ENCODE assay signal across 8 cellular contexts in genomic region chr16:87858151-87858993, GRCh38. TPM values are rescaled to one million over a fixed set of nuclear protein-coding genes. Genes with fewer than 3 reads are reported as not detected.
DNase-seq lines count a peak whose midpoint lies in the region; ATAC-seq and TF ChIP-seq lines count a peak whose summit lies in the region.
"Not testable (repeated sequence)": the region's sequence is repeated elsewhere in the genome, so short reads cannot be mapped to it uniquely, and the experiment has no call there.

No MANE protein-coding gene starts in this region.

- peaks cover 75% of the 10 kb centered on the region for H3K36me3 Mint-ChIP-seq in activated CD4-positive, alpha-beta T cell treated with anti-CD3 and anti-CD28 coated beads for 36 hours (ENCODE audit: low read depth)
- H3K36me3 Mint-ChIP-seq in activated naive CD8-positive, alpha-beta T cell treated with anti-CD3 and anti-CD28 coated beads, Interleukin-2, amount 10 ng/mL, durations not matched to agents 7 days and 5 days = peaks cover 14% of the 10 kb centered on the region

- intact Hi-C loops in Panc1 (cut with micrococcal nuclease; ENCODE audit: unreplicated experiment); activated CD4-positive, alpha-beta T cell treated with anti-CD3 and anti-CD28 coated beads for 36 hours (cut with DNase I, micrococcal nuclease); esophagus squamous epithelium (cut with DNase I); left lung (cut with DNase I); transverse colon (cut with DNase I; ENCODE audit: low total_unique reads): not testable (repeated sequence)

- WGBS in esophagus squamous epithelium, 2 donors = 27 to 57% methylated on average over 7 to 12 of the region's 27 CpGs
- 79% methylated on average over 26 of the region's 27 CpGs; no CpG with 5 or more reads in 1 of the 2 donors for WGBS in transverse colon (ENCODE audit: low coverage in 1 of 2), 2 donors

- H3K9me3 Mint-ChIP-seq in activated CD4-positive, alpha-beta T cell treated with anti-CD3 and anti-CD28 coated beads for 36 hours (ENCODE audit: low read depth); activated naive CD8-positive, alpha-beta T cell treated with anti-CD3 and anti-CD28 coated beads, Interleukin-2, amount 10 ng/mL, durations not matched to agents 7 days and 5 days: not testable (repeated sequence)

- H3K27me3 Mint-ChIP-seq in activated CD4-positive, alpha-beta T cell treated with anti-CD3 and anti-CD28 coated beads for 36 hours; activated naive CD8-positive, alpha-beta T cell treated with anti-CD3 and anti-CD28 coated beads, Interleukin-2, amount 10 ng/mL, durations not matched to agents 7 days and 5 days: not testable (repeated sequence)

- peak overlapping the region; percentile 30 for H3K4me3 Mint-ChIP-seq in activated CD4-positive, alpha-beta T cell treated with anti-CD3 and anti-CD28 coated beads for 36 hours
- H3K4me3 Mint-ChIP-seq in activated naive CD8-positive, alpha-beta T cell treated with anti-CD3 and anti-CD28 coated beads, Interleukin-2, amount 10 ng/mL, durations not matched to agents 7 days and 5 days = not testable (repeated sequence)

- H3K27me3 ChIP-seq in Panc1 (ENCODE audit: control insufficient read depth, insufficient read depth, low read length); esophagus squamous epithelium; left lung; transverse colon: not testable (repeated sequence)

- BruUV-seq in Panc1 (replicated peaks; lab: Mats Ljungman, UMichigan) = not testable (repeated sequence)

- not testable (repeated sequence) for TF ChIP-seq POLR2A in esophagus squamous epithelium (IDR thresholded peaks at IDR 0.05); transverse colon (IDR thresholded peaks at IDR 0.05)

- not testable (repeated sequence) for H3K36me3 ChIP-seq in Panc1 (ENCODE audit: control insufficient read depth, insufficient read depth, low read length); esophagus squamous epithelium; left lung; transverse colon

- H3K27ac ChIP-seq in Panc1 (ENCODE audit: low read length) (peak overlapping the region; percentile 69; the same call in 1 of the 2 replicates), esophagus squamous epithelium (peak overlapping the region; percentile 51 to 93 (median 86)), transverse colon (peak overlapping the region in 3 of 4 donors; percentile 83 to 94 (median 84))
- not testable (repeated sequence) for H3K27ac ChIP-seq in left lung

- not testable (repeated sequence) for TF ChIP-seq CTCF in Panc1 (IDR thresholded peaks at IDR 0.05); esophagus squamous epithelium (IDR thresholded peaks at IDR 0.05); left lung (IDR thresholded peaks at IDR 0.05); transverse colon (IDR thresholded peaks at IDR 0.05)

- peak; percentile 75 for DNase-seq in GF-D8 (lab: John Stamatoyannopoulos, UW)
- DNase-seq in Panc1 (ENCODE audit: low read depth, low spot score); activated CD4-positive, alpha-beta T cell treated with anti-CD3 and anti-CD28 coated beads for 36 hours; activated naive CD8-positive, alpha-beta T cell treated with anti-CD3 and anti-CD28 coated beads, Interleukin-2, amount 10 ng/mL, durations not matched to agents 7 days and 5 days; esophagus squamous epithelium (lab: John Stamatoyannopoulos, UW); transverse colon: not testable (repeated sequence)
- DNase-seq in left lung = peak; percentile 26 to 75
- peak; percentile 77 for DNase-seq in pons (ENCODE audit: low spot score)

- peak overlapping the region; percentile 84 for H3K27ac Mint-ChIP-seq in activated CD4-positive, alpha-beta T cell treated with anti-CD3 and anti-CD28 coated beads for 36 hours
- peak overlapping the region; percentile 96 for H3K27ac Mint-ChIP-seq in activated naive CD8-positive, alpha-beta T cell treated with anti-CD3 and anti-CD28 coated beads, Interleukin-2, amount 10 ng/mL, durations not matched to agents 7 days and 5 days

- CTCF ChIA-PET in Panc1 (lab: Charles Lee) = not testable (repeated sequence)
- CTCF ChIA-PET in activated CD4-positive, alpha-beta T cell treated with anti-CD3 and anti-CD28 coated beads for 36 hours (lab: Charles Lee) = interaction anchor here (1.0 to 1.8 kb wide), 2 partner anchors 13 to 79 kb away, joined by 5 to 9 read pairs; no protein-coding TSS in a partner anchor

- H3K4me1 ChIP-seq in Panc1 (ENCODE audit: control insufficient read depth, insufficient read depth, low read length) (peaks cover 48% of the 10 kb centered on the region), esophagus squamous epithelium (peaks cover 62 to 99% (median 86%) of the 10 kb centered on the region in 3 donors), left lung (peaks cover under 1 to 42% of the 10 kb centered on the region in 2 donors), transverse colon (peaks cover 26 to 55% (median 39%) of the 10 kb centered on the region in 4 donors)

- ATAC-seq in Panc1; activated CD4-positive, alpha-beta T cell treated with anti-CD3 and anti-CD28 coated beads for 36 hours; activated naive CD8-positive, alpha-beta T cell treated with anti-CD3 and anti-CD28 coated beads, Interleukin-2, amount 10 ng/mL, durations not matched to agents 7 days and 5 days (ENCODE audit: low read depth): not testable (repeated sequence)
- ATAC-seq in left lung = peak; percentile 35

- not testable (repeated sequence) for TF ChIP-seq EP300 in transverse colon (IDR thresholded peaks at IDR 0.05; ENCODE audit: low read depth)

- H3K4me3 ChIP-seq in Panc1 (ENCODE audit: low read depth in 2 of 2, low read length in 2 of 2) (peak overlapping the region in 1 of 2 experiments; percentile 14; a peak in 1 of 4 replicates), esophagus squamous epithelium (peak overlapping the region in 1 of 4 donors; percentile 6)
- H3K4me3 ChIP-seq in left lung, transverse colon: not testable (repeated sequence)

- in situ Hi-C loops in Panc1 (cut with HindIII; ENCODE audit: low pct_unique_long_range_greater_than_20kb, low sequenced_read_pairs); transverse colon (cut with MboI; ENCODE audit: low pct_ligation_motif_present in 1 of 4, low pct_unique_long_range_greater_than_20kb in 1 of 4, low sequenced_read_pairs in 3 of 4): not testable (repeated sequence)

- not testable (repeated sequence) for H3K9me3 ChIP-seq in Panc1 (ENCODE audit: control insufficient read depth, insufficient read depth, low read depth, low read length); esophagus squamous epithelium; left lung; transverse colon

- peaks cover 87% of the 10 kb centered on the region for H3K4me1 Mint-ChIP-seq in activated CD4-positive, alpha-beta T cell treated with anti-CD3 and anti-CD28 coated beads for 36 hours
- peaks cover 34% of the 10 kb centered on the region for H3K4me1 Mint-ChIP-seq in activated naive CD8-positive, alpha-beta T cell treated with anti-CD3 and anti-CD28 coated beads, Interleukin-2, amount 10 ng/mL, durations not matched to agents 7 days and 5 days

- POLR2A ChIA-PET in Panc1 (lab: Charles Lee) = not testable (repeated sequence)
- POLR2A ChIA-PET in activated CD4-positive, alpha-beta T cell treated with anti-CD3 and anti-CD28 coated beads for 36 hours (lab: Charles Lee) = interaction anchor here (1.4 kb wide), 1 partner anchor 10 kb away, joined by 5 read pairs; no protein-coding TSS in a partner anchor
- POLR2A ChIA-PET in activated naive CD8-positive, alpha-beta T cell treated with anti-CD3 and anti-CD28 coated beads, Interleukin-2, amount 10 ng/mL, durations not matched to agents 7 days and 5 days (lab: Charles Lee) = interaction anchor here (0.8 to 10.1 kb wide), 4 partner anchors 8 to 93 kb away, joined by 3 to 186 read pairs (median 11); partner anchors contain the start of genes KLHDC4 and SLC7A5

RNA-seq across cellular contexts. Expression of gene SLC7A5, which starts 10.9 kb away (rescaled TPM):
- total RNA-seq in Panc1 (2021; ENCODE audit: unreplicated experiment) (231 TPM), esophagus squamous epithelium (100 to 1,000 TPM in 3 of 4 donors, 10 to 100 TPM in 1; 75.3 to 179 (median 145) TPM), left lung (10 to 100 TPM; 10.6 to 35.0 TPM), transverse colon (1 to 10 TPM; 2.7 to 7.0 (median 5.7) TPM)
- polyA plus RNA-seq in Panc1 (2012; ENCODE audit: insufficient read length) = 265 TPM
- total RNA-seq in activated CD4-positive, alpha-beta T cell treated with anti-CD3 and anti-CD28 coated beads for 36 hours = 100 to 1,000 TPM; 337 to 354 TPM
- total RNA-seq in activated naive CD8-positive, alpha-beta T cell treated with anti-CD3 and anti-CD28 coated beads, Interleukin-2, amount 10 ng/mL, durations not matched to agents 7 days and 5 days = 10 to 100 TPM; 59.2 to 63.9 TPM
